ENCODE assay signal across 8 cellular contexts in the genomic region with DNA sequence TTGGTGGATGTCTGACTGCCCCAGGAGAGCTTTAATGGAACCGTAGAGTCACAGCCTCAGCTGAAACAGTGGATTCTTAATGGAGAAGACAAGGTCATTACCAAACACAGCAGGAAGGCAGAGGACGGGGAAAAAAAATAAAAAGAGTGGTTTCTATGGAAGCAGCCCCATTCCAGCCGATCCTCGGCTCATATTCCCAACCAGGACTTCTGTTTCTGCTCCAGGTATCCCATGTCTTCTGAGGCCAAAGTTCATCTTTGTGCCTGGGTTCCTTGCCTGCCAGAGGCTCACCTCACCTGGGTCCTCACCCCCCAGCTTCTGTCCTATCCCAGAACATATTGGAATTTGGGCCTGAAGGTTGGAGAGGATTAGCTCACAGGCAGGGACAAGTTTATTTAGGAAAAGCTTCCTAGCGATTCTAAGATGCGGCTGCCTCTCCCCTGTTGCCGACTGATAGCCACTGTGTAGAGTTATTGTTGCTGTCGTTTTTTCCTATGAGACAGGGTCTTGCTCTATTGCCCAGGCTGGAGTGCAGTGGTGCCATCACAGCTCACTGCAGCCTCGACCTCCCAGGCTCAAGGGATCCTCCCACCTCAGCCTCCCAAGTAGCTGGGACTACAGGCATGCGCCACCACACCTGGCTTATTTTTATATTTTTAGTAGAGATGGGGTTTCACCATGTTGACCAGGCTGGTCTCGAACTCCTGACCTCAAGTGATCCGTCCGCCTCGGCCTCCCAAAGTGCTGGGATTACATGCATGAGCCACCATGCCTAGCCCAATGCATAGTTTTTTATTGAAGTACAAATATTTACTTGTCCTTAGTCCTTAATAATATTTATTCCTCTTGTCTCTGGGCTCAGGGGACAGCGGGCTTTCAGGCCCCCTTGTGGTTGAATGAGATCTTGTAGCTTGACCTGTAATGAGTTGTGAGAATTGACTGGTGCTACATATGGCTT. TPM values are rescaled to one million over a fixed set of nuclear protein-coding genes. Genes with fewer than 3 reads are reported as not detected.
DNase-seq lines count a peak whose midpoint lies in the region; ATAC-seq, FAIRE-seq and TF ChIP-seq lines count a peak whose summit lies in the region.

No MANE protein-coding gene starts in this region.

- TF ChIP-seq CTCF in A549 (IDR thresholded peaks at IDR 0.05) (peak; percentile 24), GM12865 (IDR thresholded peaks at IDR 0.05; ENCODE audit: insufficient read depth, low read depth, low read length, missing control alignments) (peak; percentile 35), foreskin fibroblast (IDR thresholded peaks at IDR 0.05; ENCODE audit: low read depth, low read length) (peak; percentile 42), gastroesophageal sphincter (IDR thresholded peaks at IDR 0.05) (peak in 2 of 4 experiments; percentile 5 to 16)

- FAIRE-seq in A549 (lab: Jason Lieb, UNC) (no peak), RCC 7860 (lab: Jason Lieb, UNC) (no peak)

- no peak overlapping the region; a peak in 1 of 6 replicates for H3K27ac ChIP-seq in A549
- H3K27ac ChIP-seq in gastroesophageal sphincter: no peak overlapping the region

- WGBS in A549 (ENCODE audit: missing lambda C conversion rate): 60% methylated on average over 15 of the region's 15 CpGs
- 65 to 73% methylated on average over 10 to 11 of the region's 15 CpGs for WGBS in gastroesophageal sphincter (ENCODE audit: low coverage in 1 of 2), 2 donors

- H3K36me3 ChIP-seq in gastroesophageal sphincter: no peaks in the 10 kb centered on the region

- peak; percentile 23 to 59; a peak in 3 of 5 replicates for TF ChIP-seq RAD21 in A549 (conservative IDR thresholded peaks at IDR 0.05 in 1 of 2, IDR thresholded peaks at IDR 0.05 in 1 of 2)

- no peak overlapping the region for H3K4me3 ChIP-seq in A549
- no peak overlapping the region for H3K4me3 ChIP-seq in GM12865 (ENCODE audit: low read depth, low read length)
- no peak overlapping the region for H3K4me3 ChIP-seq in foreskin fibroblast (ENCODE audit: low read depth in 1 of 2, low read length in 2 of 2)
- no peak overlapping the region for H3K4me3 ChIP-seq in gastroesophageal sphincter

- POLR2A ChIA-PET in A549 (lab: Yijun Ruan, JAX): no interaction called here

- DNase-seq in A549 (ENCODE audit: low read depth in 1 of 2, low spot score in 1 of 2) (peak; percentile 53 to 60), GM12865 (ENCODE audit: low read depth) (peak; percentile 58), RCC 7860 (ENCODE audit: low spot score) (peak; percentile 34), foreskin fibroblast (peak in 1 of 2 donors; percentile 75)
- DNase-seq in effector CD4-positive, alpha-beta T cell: no peak
- DNase-seq in effector CD8-positive, alpha-beta T cell (lab: John Stamatoyannopoulos, UW): no peak

- H3K9me3 ChIP-seq in A549: no peaks in the 10 kb centered on the region
- H3K9me3 ChIP-seq in gastroesophageal sphincter: no peaks in the 10 kb centered on the region

- no peak for TF ChIP-seq EP300 in A549 (IDR thresholded peaks at IDR 0.05)
- TF ChIP-seq EP300 in gastroesophageal sphincter (IDR thresholded peaks at IDR 0.05): no peak

- ATAC-seq in A549: peak in 1 of 2 experiments; percentile 86; a peak in 4 of 6 replicates
- no peak for ATAC-seq in gastroesophageal sphincter
- ATAC-seq in HG03139 (IDR thresholded peaks at IDR 0.05; ENCODE audit: unreplicated experiment): no peak

- TF ChIP-seq POLR2A in A549 (IDR thresholded peaks at IDR 0.05; ENCODE audit: low read length): no peak
- no peak for TF ChIP-seq POLR2A in gastroesophageal sphincter (IDR thresholded peaks at IDR 0.05)

- H3K4me1 ChIP-seq in A549 (no peaks in the 10 kb centered on the region), gastroesophageal sphincter (no peaks in the 10 kb centered on the region)

- CTCF ChIA-PET in A549 (lab: Yijun Ruan, JAX): interaction anchor here (1.2 to 2.3 kb wide), 5 partner anchors 10 to 174 kb away, joined by 3 to 6 read pairs (median 4); no protein-coding TSS in a partner anchor

- H3K27me3 ChIP-seq in gastroesophageal sphincter: no peaks in the 10 kb centered on the region

- H3K4me2 ChIP-seq in A549: no peak overlapping the region

TF ChIP-seq in A549, 52 proteins besides CTCF, POLR2A, EP300 and RAD21:
- 0 out of 3 replicates have a peak, but pooled peaks have one; percentile 44 for TF ChIP-seq SMC3 (IDR thresholded peaks at IDR 0.05)
- TF ChIP-seq, protein P1, sequence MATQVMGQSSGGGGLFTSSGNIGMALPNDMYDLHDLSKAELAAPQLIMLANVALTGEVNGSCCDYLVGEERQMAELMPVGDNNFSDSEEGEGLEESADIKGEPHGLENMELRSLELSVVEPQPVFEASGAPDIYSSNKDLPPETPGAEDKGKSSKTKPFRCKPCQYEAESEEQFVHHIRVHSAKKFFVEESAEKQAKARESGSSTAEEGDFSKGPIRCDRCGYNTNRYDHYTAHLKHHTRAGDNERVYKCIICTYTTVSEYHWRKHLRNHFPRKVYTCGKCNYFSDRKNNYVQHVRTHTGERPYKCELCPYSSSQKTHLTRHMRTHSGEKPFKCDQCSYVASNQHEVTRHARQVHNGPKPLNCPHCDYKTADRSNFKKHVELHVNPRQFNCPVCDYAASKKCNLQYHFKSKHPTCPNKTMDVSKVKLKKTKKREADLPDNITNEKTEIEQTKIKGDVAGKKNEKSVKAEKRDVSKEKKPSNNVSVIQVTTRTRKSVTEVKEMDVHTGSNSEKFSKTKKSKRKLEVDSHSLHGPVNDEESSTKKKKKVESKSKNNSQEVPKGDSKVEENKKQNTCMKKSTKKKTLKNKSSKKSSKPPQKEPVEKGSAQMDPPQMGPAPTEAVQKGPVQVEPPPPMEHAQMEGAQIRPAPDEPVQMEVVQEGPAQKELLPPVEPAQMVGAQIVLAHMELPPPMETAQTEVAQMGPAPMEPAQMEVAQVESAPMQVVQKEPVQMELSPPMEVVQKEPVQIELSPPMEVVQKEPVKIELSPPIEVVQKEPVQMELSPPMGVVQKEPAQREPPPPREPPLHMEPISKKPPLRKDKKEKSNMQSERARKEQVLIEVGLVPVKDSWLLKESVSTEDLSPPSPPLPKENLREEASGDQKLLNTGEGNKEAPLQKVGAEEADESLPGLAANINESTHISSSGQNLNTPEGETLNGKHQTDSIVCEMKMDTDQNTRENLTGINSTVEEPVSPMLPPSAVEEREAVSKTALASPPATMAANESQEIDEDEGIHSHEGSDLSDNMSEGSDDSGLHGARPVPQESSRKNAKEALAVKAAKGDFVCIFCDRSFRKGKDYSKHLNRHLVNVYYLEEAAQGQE (IDR thresholded peaks at IDR 0.05): no peak

RNA-seq across cellular contexts. Expression of a gene that starts 15.4 kb away (rescaled TPM):
- polyA plus RNA-seq in A549 (2011; rRNA removed): 2.5 and 2.7 TPM in 2 replicates
- 3.9 and 4.1 TPM in 2 replicates for polyA plus RNA-seq in A549 (2012; cell fraction: cytosol; rRNA removed)
- polyA plus RNA-seq in A549 (2012; cell fraction: nucleus; rRNA removed): 2.0 and 2.4 TPM in 2 replicates
- polyA plus RNA-seq in A549 (2017; fragmentation: RNase III; extraction: RNeasy Plus Mini Kit Qiagen cat#74134 plus additional on column Dnase treatment): 11.6 to 16.3 TPM (median 13.6 TPM) in 3 replicates
- polyA minus RNA-seq in A549 (2011; rRNA and poly(A)+ RNA removed): 1.7 and 2.4 TPM in 2 replicates
- under 1 TPM in 2 of 4 donors, not detected in 2; 0.58 to 0.67 TPM for total RNA-seq in gastroesophageal sphincter

RNA-seq across cellular contexts. Expression of a gene that starts 17.9 kb away (rescaled TPM):
- polyA plus RNA-seq in A549 (2011; rRNA removed) (33.4 and 39.0 TPM in 2 replicates), A549 (2017; fragmentation: RNase III; extraction: RNeasy Plus Mini Kit Qiagen cat#74134 plus additional on column Dnase treatment) (17.3 to 19.6 TPM (median 19.0 TPM) in 3 replicates)
- 27.4 and 35.7 TPM in 2 replicates for polyA plus RNA-seq in A549 (2012; cell fraction: cytosol; rRNA removed)
- 31.5 and 36.7 TPM in 2 replicates for polyA plus RNA-seq in A549 (2012; cell fraction: nucleus; rRNA removed)
- polyA minus RNA-seq in A549 (2011; rRNA and poly(A)+ RNA removed): 56.5 and 69.9 TPM in 2 replicates
- total RNA-seq in gastroesophageal sphincter: 10 to 100 TPM; 12.3 to 32.6 (median 22.6) TPM

RNA-seq across cellular contexts. Expression of a gene that starts 57.0 kb away (rescaled TPM):
- 0.14 and 0.32 TPM in 2 replicates for polyA plus RNA-seq in A549 (2011; rRNA removed)
- polyA plus RNA-seq in A549 (2012; cell fraction: cytosol; rRNA removed): not detected in 2 replicates
- polyA plus RNA-seq in A549 (2012; cell fraction: nucleus; rRNA removed): 0.23 TPM in 1 of 2 replicates, not detected in the other
- not detected in 3 replicates for polyA plus RNA-seq in A549 (2017; fragmentation: RNase III; extraction: RNeasy Plus Mini Kit Qiagen cat#74134 plus additional on column Dnase treatment)
- 0.88 TPM in 1 of 2 replicates, not detected in the other for polyA minus RNA-seq in A549 (2011; rRNA and poly(A)+ RNA removed)
- total RNA-seq in gastroesophageal sphincter: under 1 TPM in 1 of 4 donors, not detected in 3; 0.94 TPM

Comparison
In these comparisons a context has a peak if more than half of its experiments do, and no peak if none do; other contexts are left out.
1. DNase-seq: peak in A549 (2 of 2), GM12865 (single experiment) and RCC 7860 (single experiment); none in effector CD4-positive, alpha-beta T cell (single experiment) and effector CD8-positive, alpha-beta T cell (single experiment).